Comparison of ENCODE assay signal across 34 cellular contexts in the genomic region with DNA sequence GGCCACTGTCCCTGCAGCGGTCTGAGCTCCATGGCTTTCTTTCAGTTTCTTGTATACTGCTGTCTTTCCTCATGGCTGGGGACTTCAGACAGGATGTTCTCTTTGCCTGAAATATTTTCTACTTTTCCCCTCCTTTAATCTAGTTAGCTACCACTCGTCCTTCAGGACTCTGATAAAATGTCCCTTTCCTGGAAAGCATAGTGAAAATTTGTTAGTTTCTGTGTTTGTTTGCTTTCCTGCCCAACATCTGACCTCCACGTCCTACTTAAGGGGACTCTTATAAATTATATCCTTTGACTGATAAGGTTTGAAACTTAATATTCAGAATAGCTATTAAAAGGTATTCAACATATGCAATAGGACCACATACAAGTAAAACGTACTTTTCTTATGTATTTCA. TPM values are rescaled to one million over a fixed set of nuclear protein-coding genes. Genes with fewer than 3 reads are reported as not detected.
"Had no signal": no experiment of that assay in that cellular context is flagged by ENCODE, and none has a peak within 500 bp of the region (broad histone marks: within the 10 kb centered on the region; RNA-seq: fewer than 3 reads in every experiment).

No MANE protein-coding gene starts in this region.

- H3K4me3 Mint-ChIP-seq: activated CD4-positive, alpha-beta T cell treated with anti-CD3 and anti-CD28 coated beads for 36 hours; activated CD4-positive, alpha-beta T cell treated with anti-CD3 and anti-CD28 coated beads, Interleukin-2, amount 10 ng/mL, durations not matched to agents 7 days and 5 days; activated CD8-positive, alpha-beta T cell treated with anti-CD3 and anti-CD28 coated beads, Interleukin-2, amount 10 ng/mL, durations not matched to agents 7 days and 5 days; activated naive CD4-positive, alpha-beta T cell treated with anti-CD3 and anti-CD28 coated beads for 36 hours; activated naive CD8-positive, alpha-beta T cell; activated naive CD8-positive, alpha-beta T cell treated with anti-CD3 and anti-CD28 coated beads, Interleukin-2, amount 50 U/mL, for 24 hours; activated T-cell treated with anti-CD3 and anti-CD28 coated beads, Interleukin-2, amount 50 U/mL, for 4 hours; activated T-helper 1 cell treated with anti-CD3 and anti-CD28 coated beads, Interleukin-12 subunit alpha, Interleukin-12 subunit beta, Interleukin-2, Interleukin-4 antibody, amounts not matched to agents 30 ng/mL and 10 ng/mL and 1 ng/mL, durations not matched to agents 14 hours and 24 hours and 36 hours; brain; T-helper 1 cell treated with Interleukin-12 subunit alpha and Interleukin-12 subunit beta and Interleukin-4 antibody, amounts not matched to agents 30 μg/mL and 1 μg/mL, for 36 hours; T-helper 2 cell treated with Interferon-gamma antibody and Interleukin-4, amounts not matched to agents 5 μg/mL and 100 μg/mL, for 36 hours; WTC11 had no signal

- H3K36me3 Mint-ChIP-seq: activated naive CD8-positive, alpha-beta T cell; brain; WTC11 had no signal

- DNase-seq: activated CD4-positive, alpha-beta T cell treated with anti-CD3 and anti-CD28 coated beads for 36 hours; activated CD4-positive, alpha-beta T cell treated with anti-CD3 and anti-CD28 coated beads, Interleukin-2, amount 10 ng/mL, durations not matched to agents 7 days and 5 days; activated CD4-positive, alpha-beta T cell treated with anti-CD3 and anti-CD28 coated beads, Interleukin-2, amount 50 U/mL, for 48 hours; activated CD8-positive, alpha-beta T cell treated with anti-CD3 and anti-CD28 coated beads, Interleukin-2, amount 10 ng/mL, durations not matched to agents 7 days and 5 days; activated gamma-delta T cell treated with Interleukin-2 at 50 U/mL for 16 hours; activated naive CD4-positive, alpha-beta T cell treated with anti-CD3 and anti-CD28 coated beads for 36 hours; activated naive CD8-positive, alpha-beta T cell treated with anti-CD3 and anti-CD28 coated beads, Interleukin-2, amount 50 U/mL, for 24 hours; activated T-cell treated with anti-CD3 and anti-CD28 coated beads, Interleukin-2, amount 50 U/mL, for 4 hours; anterior cingulate cortex; caudate nucleus; cerebellar nuclear complex; Kasumi-1; KBM-7; MG63; NCI-H1048; NCI-H1105 treated with DMSO at 0.1 percent for 48 hours; NCI-H1436; NCI-H1694; NCI-H1930; NCI-H2081 treated with DMSO at 0.1 percent for 48 hours; NCI-H345; NCI-H524 treated with DMSO at 0.1 percent for 48 hours; NK-92 treated with Interleukin-12 subunit alpha and Interleukin-12 subunit beta, amount 100 ng/mL, for 24 hours; PC-9 had no signal

- ATAC-seq: activated CD4-positive, alpha-beta T cell treated with anti-CD3 and anti-CD28 coated beads for 36 hours; activated CD4-positive, CD25-positive, alpha-beta regulatory T cell treated with anti-CD3 and anti-CD28 coated beads, Interleukin-2, amount 50 U/mL, for 24 hours; activated CD8-positive, alpha-beta T cell treated with anti-CD3 and anti-CD28 coated beads, Interleukin-2, amount 10 ng/mL, durations not matched to agents 7 days and 5 days; activated naive CD8-positive, alpha-beta T cell treated with anti-CD3 and anti-CD28 coated beads, Interleukin-2, amount 50 U/mL, for 24 hours; activated T-cell treated with anti-CD3 and anti-CD28 coated beads, Interleukin-2, amount 50 U/mL, for 4 hours; Right ventricle myocardium inferior; WTC11 had no signal

- H2AFZ ChIP-seq: PC-9 had no signal

- H3K36me3 ChIP-seq: MG63 had no signal

- H3K27ac Mint-ChIP-seq: activated CD4-positive, alpha-beta T cell treated with anti-CD3 and anti-CD28 coated beads for 36 hours; activated CD4-positive, alpha-beta T cell treated with anti-CD3 and anti-CD28 coated beads, Interleukin-2, amount 10 ng/mL, durations not matched to agents 7 days and 5 days; activated CD8-positive, alpha-beta T cell treated with anti-CD3 and anti-CD28 coated beads, Interleukin-2, amount 10 ng/mL, durations not matched to agents 7 days and 5 days; activated naive CD4-positive, alpha-beta T cell treated with anti-CD3 and anti-CD28 coated beads for 36 hours; activated naive CD8-positive, alpha-beta T cell; activated naive CD8-positive, alpha-beta T cell treated with anti-CD3 and anti-CD28 coated beads, Interleukin-2, amount 50 U/mL, for 24 hours; activated T-helper 1 cell treated with anti-CD3 and anti-CD28 coated beads, Interleukin-12 subunit alpha, Interleukin-12 subunit beta, Interleukin-2, Interleukin-4 antibody, amounts not matched to agents 30 ng/mL and 10 ng/mL and 1 ng/mL, durations not matched to agents 14 hours and 24 hours and 36 hours; brain; T-helper 1 cell treated with Interleukin-12 subunit alpha and Interleukin-12 subunit beta and Interleukin-4 antibody, amounts not matched to agents 30 μg/mL and 1 μg/mL, for 36 hours; T-helper 2 cell treated with Interferon-gamma antibody and Interleukin-4, amounts not matched to agents 5 μg/mL and 100 μg/mL, for 36 hours; WTC11 had no signal

- H3K9me3 ChIP-seq: MG63 had no signal

- H3K27me3 ChIP-seq: MG63 had no signal

- H3K4me3 ChIP-seq: MG63, PC-9 had no signal

- H3K4me2 ChIP-seq: PC-9 had no signal

- H3K27ac ChIP-seq: PC-9, RWPE1 had no signal

- H3K9me3 Mint-ChIP-seq: activated CD4-positive, alpha-beta T cell treated with anti-CD3 and anti-CD28 coated beads, Interleukin-2, amount 10 ng/mL, durations not matched to agents 7 days and 5 days; activated naive CD4-positive, alpha-beta T cell treated with anti-CD3 and anti-CD28 coated beads for 36 hours; activated naive CD8-positive, alpha-beta T cell treated with anti-CD3 and anti-CD28 coated beads, Interleukin-2, amount 50 U/mL, for 24 hours; activated T-cell treated with anti-CD3 and anti-CD28 coated beads, Interleukin-2, amount 50 U/mL, for 4 hours; activated T-helper 1 cell treated with anti-CD3 and anti-CD28 coated beads, Interleukin-12 subunit alpha, Interleukin-12 subunit beta, Interleukin-2, Interleukin-4 antibody, amounts not matched to agents 30 ng/mL and 10 ng/mL and 1 ng/mL, durations not matched to agents 14 hours and 24 hours and 36 hours; brain; T-helper 1 cell treated with Interleukin-12 subunit alpha and Interleukin-12 subunit beta and Interleukin-4 antibody, amounts not matched to agents 30 μg/mL and 1 μg/mL, for 36 hours; T-helper 2 cell treated with Interferon-gamma antibody and Interleukin-4, amounts not matched to agents 5 μg/mL and 100 μg/mL, for 36 hours had no signal

RNA-seq across cellular contexts. Expression of a gene that starts 48.8 kb away (rescaled TPM):
- total RNA-seq: OCI-LY7 had no signal
